ENCODE assay signal across 10 cellular contexts in the genomic region with DNA sequence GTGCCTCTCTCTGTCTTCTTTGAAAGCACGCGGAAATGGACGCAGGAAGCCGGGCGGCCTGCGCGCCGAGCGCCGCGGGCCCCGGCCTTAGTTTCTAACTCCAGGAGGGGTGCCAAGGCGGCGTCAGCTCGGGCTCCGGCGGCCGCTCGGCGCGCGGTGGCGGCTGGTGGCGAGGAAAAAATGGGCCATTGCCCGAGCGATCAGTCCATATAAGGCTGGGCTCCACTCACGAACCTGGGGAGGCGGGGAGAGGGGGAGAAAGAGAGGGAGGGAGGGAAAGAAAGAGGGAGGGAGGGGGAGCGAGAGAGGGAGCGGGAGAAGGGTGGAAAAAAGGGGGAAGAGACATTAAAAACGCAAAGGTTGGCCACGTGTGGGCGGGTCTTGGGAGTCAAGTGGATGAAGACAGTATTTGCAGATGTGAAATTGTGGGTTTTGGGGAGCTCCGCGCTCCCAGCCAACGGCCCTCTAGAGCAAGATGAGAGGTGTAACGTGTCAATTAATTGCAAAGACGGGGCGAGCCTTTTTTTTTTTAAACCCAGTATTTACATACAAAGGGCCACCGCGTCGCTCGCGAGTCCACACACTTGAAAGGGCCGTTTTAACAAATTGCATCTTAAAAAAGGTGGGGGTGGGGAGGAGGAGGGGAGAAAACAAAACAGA. TPM values are rescaled to one million over a fixed set of nuclear protein-coding genes. Genes with fewer than 3 reads are reported as not detected.
DNase-seq lines count a peak whose midpoint lies in the region; ATAC-seq, FAIRE-seq and TF ChIP-seq lines count a peak whose summit lies in the region.
"Had no signal": no experiment of that assay in that cellular context is flagged by ENCODE, and none has a peak within 500 bp of the region (broad histone marks: within the 10 kb centered on the region; RNA-seq: fewer than 3 reads in every experiment).

A gene (minus strand): TSS at position 184 of the 660 bp plus-strand sequence. CDS start 395 bp downstream, outside the sequence.

- FAIRE-seq in islet of Langerhans (lab: Jason Lieb, UNC): peak; percentile 21
- no peak for FAIRE-seq in D721Med (lab: Jason Lieb, UNC)

- peak; percentile 12 for DNase-seq in activated CD8-positive, alpha-beta memory T cell treated with anti-CD3 and anti-CD28 coated beads, Interleukin-2, amount 10 ng/mL, durations not matched to agents 7 days and 5 days
- DNase-seq in activated CD8-positive, alpha-beta memory T cell treated with anti-CD3 and anti-CD28 coated beads for 24 hours: no peak
- peak; percentile 76 for DNase-seq in superior temporal gyrus (ENCODE audit: extremely low spot score)
- DNase-seq in D721Med (ENCODE audit: insufficient read length, low spot score): no peak
- no peak for DNase-seq in stimulated activated CD4-positive, alpha-beta T cell treated with anti-CD3 and anti-CD28 coated beads, Interleukin-2, amount 100 ng/mL, for 24 hours
- DNase-seq: DMS153 had no signal

- peaks cover 84% of the 10 kb centered on the region for H3K27me3 Mint-ChIP-seq in activated CD8-positive, alpha-beta memory T cell treated with anti-CD3 and anti-CD28 coated beads, Interleukin-2, amount 10 ng/mL, durations not matched to agents 7 days and 5 days

- no peaks in the 10 kb centered on the region for H3K9me3 Mint-ChIP-seq in activated CD8-positive, alpha-beta memory T cell treated with anti-CD3 and anti-CD28 coated beads, Interleukin-2, amount 10 ng/mL, durations not matched to agents 7 days and 5 days (ENCODE audit: low read depth)
- H3K9me3 Mint-ChIP-seq: mesothelial cell of epicardium had no signal

- no peak within 1 kb of the TSS for H3K4me3 Mint-ChIP-seq in activated CD8-positive, alpha-beta memory T cell treated with anti-CD3 and anti-CD28 coated beads, Interleukin-2, amount 10 ng/mL, durations not matched to agents 7 days and 5 days
- H3K4me3 Mint-ChIP-seq: mesothelial cell of epicardium had no signal

- no peak for ATAC-seq in activated CD8-positive, alpha-beta memory T cell treated with anti-CD3 and anti-CD28 coated beads, Interleukin-2, amount 10 ng/mL, durations not matched to agents 7 days and 5 days
- ATAC-seq in GM21576 (IDR thresholded peaks at IDR 0.05; ENCODE audit: unreplicated experiment): no peak

- peaks cover 21% of the 10 kb centered on the region for H3K4me1 Mint-ChIP-seq in activated CD8-positive, alpha-beta memory T cell treated with anti-CD3 and anti-CD28 coated beads, Interleukin-2, amount 10 ng/mL, durations not matched to agents 7 days and 5 days

- peaks cover 3% of the 10 kb centered on the region for H3K36me3 Mint-ChIP-seq in activated CD8-positive, alpha-beta memory T cell treated with anti-CD3 and anti-CD28 coated beads, Interleukin-2, amount 10 ng/mL, durations not matched to agents 7 days and 5 days
- H3K36me3 Mint-ChIP-seq: mesothelial cell of epicardium had no signal

- CTCF ChIA-PET in activated CD8-positive, alpha-beta memory T cell treated with anti-CD3 and anti-CD28 coated beads, Interleukin-2, amount 10 ng/mL, durations not matched to agents 7 days and 5 days (lab: Charles Lee): no interaction called here

- H3K4me3 ChIP-seq in WI38 (ENCODE audit: low read depth, low read length): peak within 1 kb of the TSS; percentile 29

- H3K27ac Mint-ChIP-seq in activated CD8-positive, alpha-beta memory T cell treated with anti-CD3 and anti-CD28 coated beads, Interleukin-2, amount 10 ng/mL, durations not matched to agents 7 days and 5 days: no peak within 1 kb of the TSS
- H3K27ac Mint-ChIP-seq: mesothelial cell of epicardium had no signal

- TF ChIP-seq CTCF in WI38 (IDR thresholded peaks at IDR 0.05; ENCODE audit: low read depth, low read length): no peak
- no peak for TF ChIP-seq CTCF in D721Med (IDR thresholded peaks at IDR 0.05; ENCODE audit: insufficient read depth, missing control alignments)

RNA-seq across cellular contexts. Expression of the gene that starts here (rescaled TPM):
- not detected for total RNA-seq in activated CD8-positive, alpha-beta memory T cell treated with anti-CD3 and anti-CD28 coated beads, Interleukin-2, amount 10 ng/mL, durations not matched to agents 7 days and 5 days
- total RNA-seq: mesothelial cell of epicardium had no signal

Comparison
In these comparisons a context has a peak if more than half of its experiments do, and no peak if none do; other contexts are left out.
1. Peak in DNase-seq in activated CD8-positive, alpha-beta memory T cell treated with anti-CD3 and anti-CD28 coated beads, Interleukin-2, amount 10 ng/mL, durations not matched to agents 7 days and 5 days; RNA of the gene not detected or under 1 TPM.